In genomic region chr7:112206238-112207105, GRCh38 we compare ENCODE assay signal across 8 cellular contexts. TPM values are rescaled to one million over a fixed set of nuclear protein-coding genes. Genes with fewer than 3 reads are reported as not detected.
DNase-seq lines count a peak whose midpoint lies in the region; ATAC-seq and TF ChIP-seq lines count a peak whose summit lies in the region.

Gene DOCK4 (minus strand): TSS chr7:112206399. CDS start chr7:112206138, 261 bp downstream.
A gene with protein sequence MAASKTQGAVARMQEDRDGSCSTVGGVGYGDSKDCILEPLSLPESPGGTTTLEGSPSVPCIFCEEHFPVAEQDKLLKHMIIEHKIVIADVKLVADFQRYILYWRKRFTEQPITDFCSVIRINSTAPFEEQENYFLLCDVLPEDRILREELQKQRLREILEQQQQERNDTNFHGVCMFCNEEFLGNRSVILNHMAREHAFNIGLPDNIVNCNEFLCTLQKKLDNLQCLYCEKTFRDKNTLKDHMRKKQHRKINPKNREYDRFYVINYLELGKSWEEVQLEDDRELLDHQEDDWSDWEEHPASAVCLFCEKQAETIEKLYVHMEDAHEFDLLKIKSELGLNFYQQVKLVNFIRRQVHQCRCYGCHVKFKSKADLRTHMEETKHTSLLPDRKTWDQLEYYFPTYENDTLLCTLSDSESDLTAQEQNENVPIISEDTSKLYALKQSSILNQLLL (plus strand): TSS chr7:112206695. CDS start chr7:112206717, 22 bp downstream.

- no peaks in the 10 kb centered on the region for H3K9me2 ChIP-seq in Loucy (replicated peaks; ENCODE audit: low read depth, low read length)

- H3K27me3 ChIP-seq in H7 (ENCODE audit: control insufficient read depth, insufficient read depth, low read length): no peaks in the 10 kb centered on the region
- no peaks in the 10 kb centered on the region for H3K27me3 ChIP-seq in Loucy (ENCODE audit: insufficient read depth, low read length, poor library complexity, severe bottlenecking)
- no peaks in the 10 kb centered on the region for H3K27me3 ChIP-seq in RWPE2 (ENCODE audit: insufficient read depth, poor library complexity, severe bottlenecking)

- peak within 1 kb of the TSS; percentile 81 for H3K27ac ChIP-seq in RWPE2 (ENCODE audit: poor library complexity, severe bottlenecking)

- peaks cover 35 to 40% of the 10 kb centered on the region in 2 donors for H3K4me1 Mint-ChIP-seq in natural killer cell treated with Interleukin-12 subunit alpha and Interleukin-12 subunit beta and Interleukin-15 and Interleukin-18, amount 100 ng/mL, for 72 hours (ENCODE audit: low read depth in 2 of 2)

- H3K4me3 ChIP-seq in H7 (ENCODE audit: insufficient read depth, low read depth, low read length) (peak within 1 kb of the TSS; percentile 92), Loucy (ENCODE audit: low read length, poor library complexity, severe bottlenecking) (peak within 1 kb of the TSS; percentile 96), RWPE2 (ENCODE audit: severe bottlenecking) (peak within 1 kb of the TSS; percentile 77), fibroblast of pulmonary artery (replicated peaks; ENCODE audit: low read depth, low read length) (peak within 1 kb of the TSS; percentile 98)

- H3K4me2 ChIP-seq in Loucy (ENCODE audit: low read depth, low read length, poor library complexity, severe bottlenecking): peak within 1 kb of the TSS; percentile 100

- H3K36me3 ChIP-seq in H7 (replicated peaks; ENCODE audit: control insufficient read depth, insufficient read depth, low read length) (no peaks in the 10 kb centered on the region), Loucy (ENCODE audit: insufficient read depth, low read length) (no peaks in the 10 kb centered on the region), RWPE2 (ENCODE audit: low read depth) (no peaks in the 10 kb centered on the region)

- peaks cover 27 to 40% of the 10 kb centered on the region in 2 donors for H3K27me3 Mint-ChIP-seq in natural killer cell treated with Interleukin-12 subunit alpha and Interleukin-12 subunit beta and Interleukin-15 and Interleukin-18, amount 100 ng/mL, for 72 hours

- no peak for TF ChIP-seq CTCF in Loucy (conservative IDR thresholded peaks at IDR 0.05; ENCODE audit: low read length)
- no peak for TF ChIP-seq CTCF in RWPE2 (IDR thresholded peaks at IDR 0.05; ENCODE audit: poor library complexity, severe bottlenecking)
- TF ChIP-seq CTCF in fibroblast of pulmonary artery (IDR thresholded peaks at IDR 0.05; ENCODE audit: low read length, missing control alignments): no peak

- H3K79me2 ChIP-seq in Loucy (ENCODE audit: insufficient read depth, low read length): peaks cover 37% of the 10 kb centered on the region

- peaks cover 36% of the 10 kb centered on the region for H3K4me1 ChIP-seq in Loucy (ENCODE audit: insufficient read depth, low read length, poor library complexity, severe bottlenecking)
- H3K4me1 ChIP-seq in RWPE2 (ENCODE audit: insufficient read depth, poor library complexity, severe bottlenecking): peaks cover 20% of the 10 kb centered on the region

- peak within 1 kb of the TSS; percentile 94 for H3K4me3 Mint-ChIP-seq in natural killer cell treated with Interleukin-12 subunit alpha and Interleukin-12 subunit beta and Interleukin-15 and Interleukin-18, amount 100 ng/mL, for 72 hours

- no peaks in the 10 kb centered on the region for H3K36me3 Mint-ChIP-seq in natural killer cell treated with Interleukin-12 subunit alpha and Interleukin-12 subunit beta and Interleukin-15 and Interleukin-18, amount 100 ng/mL, for 72 hours

- no peaks in the 10 kb centered on the region for H3F3A ChIP-seq in Loucy (ENCODE audit: low read depth)

- peaks cover 6% of the 10 kb centered on the region for H4K20me1 ChIP-seq in Loucy (ENCODE audit: insufficient read depth, low read length, poor library complexity, severe bottlenecking)

- DNase-seq in ELR (ENCODE audit: low read depth) (peak; percentile 99), H7 (peak; percentile 92), RWPE2 (ENCODE audit: low spot score) (peak; percentile 97), fibroblast of pulmonary artery (ENCODE audit: low read depth) (peak; percentile 99)
- peak; percentile 99 for DNase-seq in activated effector memory CD4-positive, alpha-beta T cell treated with Interleukin-2 at 50 U/mL for 16 hours
- DNase-seq in natural killer cell treated with Interleukin-12 subunit alpha and Interleukin-12 subunit beta and Interleukin-15 and Interleukin-18, amount 100 ng/mL, for 72 hours (ENCODE audit: low spot score): peak; percentile 98
- peak; percentile 99 for DNase-seq in stimulated activated naive CD4-positive, alpha-beta T cell treated with Interleukin-2 at 50 U/mL for 16 hours (lab: John Stamatoyannopoulos, UW)

- peak within 1 kb of the TSS; percentile 98 for H2AFZ ChIP-seq in Loucy (ENCODE audit: low read length)

- H3K9ac ChIP-seq in Loucy (ENCODE audit: low read depth, low read length, poor library complexity, severe bottlenecking): peak within 1 kb of the TSS; percentile 81

- H3K9me3 ChIP-seq in Loucy (ENCODE audit: insufficient read depth, low read depth, low read length) (no peaks in the 10 kb centered on the region), RWPE2 (ENCODE audit: severe bottlenecking) (no peaks in the 10 kb centered on the region)

- ATAC-seq in RWPE2 (ENCODE audit: low read depth): peak; percentile 84
- ATAC-seq in natural killer cell treated with Interleukin-12 subunit alpha and Interleukin-12 subunit beta and Interleukin-15 and Interleukin-18, amount 100 ng/mL, for 72 hours: peak; percentile 97

- peak within 1 kb of the TSS; percentile 70 to 96 for H3K27ac Mint-ChIP-seq in natural killer cell treated with Interleukin-12 subunit alpha and Interleukin-12 subunit beta and Interleukin-15 and Interleukin-18, amount 100 ng/mL, for 72 hours

- H3K9me3 Mint-ChIP-seq in natural killer cell treated with Interleukin-12 subunit alpha and Interleukin-12 subunit beta and Interleukin-15 and Interleukin-18, amount 100 ng/mL, for 72 hours: no peaks in the 10 kb centered on the region

RNA-seq across cellular contexts. Expression of gene DOCK4, which starts in this region (rescaled TPM):
- total RNA-seq in H7 (2014; rRNA removed; shearing (Covaris generic)): 16.1 and 18.2 TPM in 2 replicates
- total RNA-seq in natural killer cell treated with Interleukin-12 subunit alpha and Interleukin-12 subunit beta and Interleukin-15 and Interleukin-18, amount 100 ng/mL, for 72 hours: 1 to 10 TPM; 1.8 to 3.3 TPM

RNA-seq across cellular contexts. Expression of the second gene that starts in this region (rescaled TPM):
- 29.8 and 43.3 TPM in 2 replicates for total RNA-seq in H7 (2014; rRNA removed; shearing (Covaris generic))
- 10 to 100 TPM; 11.2 to 15.0 TPM for total RNA-seq in natural killer cell treated with Interleukin-12 subunit alpha and Interleukin-12 subunit beta and Interleukin-15 and Interleukin-18, amount 100 ng/mL, for 72 hours

Comparison
In these comparisons a context has a peak if more than half of its experiments do, and no peak if none do; other contexts are left out.
1. Peak in every context shown above with its lines: DNase-seq, ATAC-seq, H3K4me3 ChIP-seq and H3K27ac ChIP-seq.